10 cellular contexts compared by ENCODE assay signal in genomic region chr7:103811997-103812396, GRCh38.
DNase-seq lines count a peak whose midpoint lies in the region; ATAC-seq and TF ChIP-seq lines count a peak whose summit lies in the region.
"Had no signal": no experiment of that assay in that cellular context is flagged by ENCODE, and none has a peak within 500 bp of the region (broad histone marks: within the 10 kb centered on the region; RNA-seq: fewer than 3 reads in every experiment).

No MANE protein-coding gene starts in this region.

- H3K4me1 Mint-ChIP-seq in activated CD4-positive, alpha-beta T cell treated with anti-CD3 and anti-CD28 coated beads, Interleukin-2, amount 10 ng/mL, durations not matched to agents 7 days and 5 days = peaks cover 12% of the 10 kb centered on the region
- H3K4me1 Mint-ChIP-seq in T-cell = peaks cover 27 to 38% (median 30%) of the 10 kb centered on the region in 3 donors

- H3K4me3 ChIP-seq in parathyroid adenoma (ENCODE audit: low read depth, low read length) (no peak overlapping the region), osteoblast (ENCODE audit: insufficient read depth, low read length) (no peak overlapping the region)
- H3K4me3 ChIP-seq: SJSA1 had no signal

- peak overlapping the region; percentile 48 for H3K4me2 ChIP-seq in parathyroid adenoma (ENCODE audit: low read length)
- no peak overlapping the region for H3K4me2 ChIP-seq in osteoblast (ENCODE audit: insufficient read depth, low read length)
- H3K4me2 ChIP-seq: KMS-11 had no signal

- no peaks in the 10 kb centered on the region for H4K20me1 ChIP-seq in osteoblast (ENCODE audit: insufficient read depth, low read length)

- H3K4me1 ChIP-seq in parathyroid adenoma = no peaks in the 10 kb centered on the region
- no peaks in the 10 kb centered on the region for H3K4me1 ChIP-seq in osteoblast (ENCODE audit: insufficient read depth, low read length)
- H3K4me1 ChIP-seq: SJSA1 had no signal

- no peak overlapping the region for H2AFZ ChIP-seq in parathyroid adenoma
- no peak overlapping the region for H2AFZ ChIP-seq in osteoblast (ENCODE audit: low read length)

- H3K27me3 Mint-ChIP-seq in activated CD4-positive, alpha-beta T cell treated with anti-CD3 and anti-CD28 coated beads, Interleukin-2, amount 10 ng/mL, durations not matched to agents 7 days and 5 days = no peaks in the 10 kb centered on the region
- H3K27me3 Mint-ChIP-seq in T-cell = peaks cover 1 to 3% of the 10 kb centered on the region in 2 donors

- CTCF ChIA-PET in activated CD4-positive, alpha-beta T cell treated with anti-CD3 and anti-CD28 coated beads, Interleukin-2, amount 10 ng/mL, durations not matched to agents 7 days and 5 days (lab: Charles Lee) = interaction anchor here (1.2 kb wide), 1 partner anchor 9 kb away, joined by 3 read pairs; no protein-coding TSS in a partner anchor
- CTCF ChIA-PET in T-cell (lab: Charles Lee) = no interaction called here

- peak; percentile 35 for DNase-seq in activated CD4-positive, alpha-beta T cell treated with anti-CD3 and anti-CD28 coated beads, Interleukin-2, amount 10 ng/mL, durations not matched to agents 7 days and 5 days
- no peak for DNase-seq in activated CD4-positive, alpha-beta T cell treated with anti-CD3 and anti-CD28 coated beads, Interleukin-2, amount 50 U/mL, for 4 hours
- DNase-seq in T-cell = no peak
- DNase-seq in germinal center (ENCODE audit: low spot score) = no peak
- DNase-seq in osteoblast (ENCODE audit: insufficient read length, low spot score, missing footprints) = no peak
- no peak for DNase-seq in hepatic stellate cell (ENCODE audit: low spot score)

- H3K79me2 ChIP-seq in parathyroid adenoma = no peaks in the 10 kb centered on the region
- H3K79me2 ChIP-seq in osteoblast (ENCODE audit: insufficient read depth, low read length) = no peaks in the 10 kb centered on the region

- H3K27ac ChIP-seq in parathyroid adenoma (no peak overlapping the region), osteoblast (ENCODE audit: low read depth, low read length) (no peak overlapping the region)
- H3K27ac ChIP-seq: KMS-11, SJSA1 had no signal

- no peak overlapping the region for H3K9ac ChIP-seq in parathyroid adenoma
- H3K9ac ChIP-seq: KMS-11 had no signal

- no peaks in the 10 kb centered on the region for H3K36me3 Mint-ChIP-seq in activated CD4-positive, alpha-beta T cell treated with anti-CD3 and anti-CD28 coated beads, Interleukin-2, amount 10 ng/mL, durations not matched to agents 7 days and 5 days (ENCODE audit: low read depth)
- H3K36me3 Mint-ChIP-seq in T-cell = no peaks in the 10 kb centered on the region

- no peaks in the 10 kb centered on the region for H3K9me3 ChIP-seq in parathyroid adenoma (ENCODE audit: control insufficient read depth, low read length)
- no peaks in the 10 kb centered on the region for H3K9me3 ChIP-seq in osteoblast (ENCODE audit: low read depth, low read length)
- H3K9me3 ChIP-seq: SJSA1 had no signal

- no peaks in the 10 kb centered on the region for H3K36me3 ChIP-seq in parathyroid adenoma (ENCODE audit: control insufficient read depth, insufficient read depth, low read length)
- no peaks in the 10 kb centered on the region for H3K36me3 ChIP-seq in osteoblast (ENCODE audit: insufficient read depth, low read length)
- H3K36me3 ChIP-seq: SJSA1 had no signal

- no peak for TF ChIP-seq CTCF in parathyroid adenoma (IDR thresholded peaks at IDR 0.05)
- TF ChIP-seq CTCF in osteoblast (IDR thresholded peaks at IDR 0.05; ENCODE audit: extremely low read depth, low read depth, low read length) = no peak

- H3K27ac Mint-ChIP-seq in activated CD4-positive, alpha-beta T cell treated with anti-CD3 and anti-CD28 coated beads, Interleukin-2, amount 10 ng/mL, durations not matched to agents 7 days and 5 days = no peak overlapping the region
- H3K27ac Mint-ChIP-seq in T-cell = peak overlapping the region; percentile 20 to 82

- POLR2A ChIA-PET in activated CD4-positive, alpha-beta T cell treated with anti-CD3 and anti-CD28 coated beads, Interleukin-2, amount 10 ng/mL, durations not matched to agents 7 days and 5 days (lab: Charles Lee) = no interaction called here
- POLR2A ChIA-PET in T-cell (lab: Charles Lee) = interaction anchor here in 1 of 2 donors (0.7 kb wide), 1 partner anchor 10 kb away, joined by 3 read pairs; no protein-coding TSS in a partner anchor

- H3K27me3 ChIP-seq in parathyroid adenoma (ENCODE audit: control insufficient read depth, insufficient read depth, low read length) (no peaks in the 10 kb centered on the region), osteoblast (ENCODE audit: insufficient read depth, low read length) (no peaks in the 10 kb centered on the region)

- no peak overlapping the region for H3K4me3 Mint-ChIP-seq in activated CD4-positive, alpha-beta T cell treated with anti-CD3 and anti-CD28 coated beads, Interleukin-2, amount 10 ng/mL, durations not matched to agents 7 days and 5 days
- H3K4me3 Mint-ChIP-seq in T-cell = peak overlapping the region; percentile 44 to 49 (median 45)

- ATAC-seq in HG02852 (IDR thresholded peaks at IDR 0.05; ENCODE audit: unreplicated experiment) (peak; percentile 85), T-cell (replicated peaks in 1 of 4) (peak; percentile 40 to 63 (median 50))

- no peaks in the 10 kb centered on the region for H3K9me3 Mint-ChIP-seq in activated CD4-positive, alpha-beta T cell treated with anti-CD3 and anti-CD28 coated beads, Interleukin-2, amount 10 ng/mL, durations not matched to agents 7 days and 5 days
- H3K9me3 Mint-ChIP-seq in T-cell = no peaks in the 10 kb centered on the region
